Comparison of ENCODE assay signal across 14 cellular contexts in the genomic region with DNA sequence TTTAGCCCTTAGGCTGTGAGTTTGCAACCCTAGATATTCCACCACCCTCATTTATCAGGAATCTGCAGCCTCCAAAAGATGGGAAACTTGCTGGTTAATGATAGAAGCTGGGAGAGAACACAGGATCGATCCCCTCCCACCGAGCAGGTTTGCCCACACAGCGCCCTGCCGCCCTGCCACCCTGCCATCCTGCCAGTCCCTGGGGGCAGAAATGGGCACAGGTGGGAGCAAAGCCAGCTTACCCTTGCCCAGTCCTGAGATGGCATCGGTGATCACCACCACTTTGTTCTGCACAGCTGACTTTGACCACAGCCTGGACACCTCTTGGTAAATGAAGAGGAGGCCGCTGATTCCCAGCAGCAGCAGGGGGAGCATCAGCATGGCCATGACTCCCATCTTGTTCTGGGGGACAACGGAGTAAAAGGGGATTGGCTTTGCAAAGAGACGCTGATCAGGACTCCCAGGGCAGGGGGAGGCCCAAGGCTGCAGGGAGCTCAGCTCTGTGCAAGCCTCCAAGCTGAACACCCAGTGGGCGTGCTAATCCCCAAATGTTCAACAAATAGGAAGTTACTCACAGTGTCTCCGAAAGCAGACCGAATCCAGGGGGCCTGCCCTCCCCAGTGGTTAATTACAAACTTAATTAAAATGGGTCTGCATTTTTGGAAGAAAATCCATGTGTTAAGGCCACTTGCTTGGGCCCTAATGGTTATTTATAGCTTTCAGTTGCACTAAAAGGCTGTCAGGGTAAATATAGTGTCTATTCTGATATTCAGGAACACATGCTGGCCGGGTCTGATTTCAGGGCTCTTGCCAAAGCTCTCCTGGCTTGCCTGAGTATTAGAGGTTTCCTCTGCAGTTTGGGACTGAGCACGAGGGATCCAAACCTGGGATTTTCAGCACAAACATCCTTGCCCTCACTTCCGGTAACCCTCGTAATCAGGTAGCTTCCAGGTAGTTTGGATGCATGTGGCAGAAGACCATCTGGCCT. TPM values are rescaled to one million over a fixed set of nuclear protein-coding genes. Genes with fewer than 3 reads are reported as not detected.
"Had no signal": no experiment of that assay in that cellular context is flagged by ENCODE, and none has a peak within 500 bp of the region (broad histone marks: within the 10 kb centered on the region; RNA-seq: fewer than 3 reads in every experiment).

A gene with protein sequence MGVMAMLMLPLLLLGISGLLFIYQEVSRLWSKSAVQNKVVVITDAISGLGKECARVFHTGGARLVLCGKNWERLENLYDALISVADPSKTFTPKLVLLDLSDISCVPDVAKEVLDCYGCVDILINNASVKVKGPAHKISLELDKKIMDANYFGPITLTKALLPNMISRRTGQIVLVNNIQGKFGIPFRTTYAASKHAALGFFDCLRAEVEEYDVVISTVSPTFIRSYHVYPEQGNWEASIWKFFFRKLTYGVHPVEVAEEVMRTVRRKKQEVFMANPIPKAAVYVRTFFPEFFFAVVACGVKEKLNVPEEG (minus strand): TSS at position 704 of the 988 bp plus-strand sequence. CDS start 308 bp downstream, at position 396.

- DNase-seq: activated B cell treated with CpG ODN at 0.5 μM for 24 hours; activated CD4-positive, alpha-beta T cell treated with anti-CD3 and anti-CD28 coated beads, Interleukin-2, amount 10 ng/mL, durations not matched to agents 7 days and 5 days; activated CD8-positive, alpha-beta memory T cell treated with anti-CD3 and anti-CD28 coated beads for 24 hours; amniotic stem cell; body of pancreas; cerebellar nuclear complex; pancreas; tibial artery had no signal

- H3K27ac ChIP-seq: body of pancreas, pancreas, tibial artery had no signal

- H3K4me3 ChIP-seq: body of pancreas, pancreas, tibial artery had no signal

- H3K27me3 ChIP-seq: body of pancreas, pancreas had no signal

- H3K36me3 ChIP-seq: pancreas, tibial artery had no signal

- H3K4me1 ChIP-seq: body of pancreas, pancreas had no signal

- H3K9me3 ChIP-seq: body of pancreas, pancreas, tibial artery had no signal

- ATAC-seq: activated naive CD4-positive, alpha-beta T cell treated with anti-CD3 and anti-CD28 coated beads, Interleukin-2, amount 50 U/mL, for 72 hours; activated T-helper 17 cell treated with anti-CD3 and anti-CD28 coated beads, Interleukin-2, amount 50 U/mL, for 72 hours; body of pancreas; pancreas; stimulated activated effector memory CD8-positive, alpha-beta T cell treated with anti-CD3 and anti-CD28 coated beads, Interleukin-12 subunit alpha, Interleukin-12 subunit beta, amount 100 ng/mL, for 72 hours had no signal

RNA-seq across cellular contexts. Expression of the gene that starts here (rescaled TPM):
- total RNA-seq: activated B cell treated with CpG ODN at 0.5 μM for 24 hours; activated CD4-positive, alpha-beta T cell treated with anti-CD3 and anti-CD28 coated beads, Interleukin-2, amount 10 ng/mL, durations not matched to agents 7 days and 5 days; activated naive CD4-positive, alpha-beta T cell treated with anti-CD3 and anti-CD28 coated beads, Interleukin-2, amount 50 U/mL, for 72 hours; activated T-helper 17 cell treated with anti-CD3 and anti-CD28 coated beads, Interleukin-2, amount 50 U/mL, for 72 hours; body of pancreas; dermis microvascular lymphatic vessel endothelial cell; mesenteric fat pad; pancreas; renal cortical epithelial cell had no signal
- polyA plus RNA-seq: pancreas had no signal
